Comparison of ENCODE assay signal across 24 cellular contexts in genomic region chr3:190864002-190864401, GRCh38. TPM values are rescaled to one million over a fixed set of nuclear protein-coding genes. Genes with fewer than 3 reads are reported as not detected.
DNase-seq lines count a peak whose midpoint lies in the region; ATAC-seq, FAIRE-seq and TF ChIP-seq lines count a peak whose summit lies in the region.
"Had no signal": no experiment of that assay in that cellular context is flagged by ENCODE, and none has a peak within 500 bp of the region (broad histone marks: within the 10 kb centered on the region; RNA-seq: fewer than 3 reads in every experiment).

No MANE protein-coding gene starts in this region.

- peaks cover 16 to 19% of the 10 kb centered on the region in 2 donors for H3K27me3 Mint-ChIP-seq in CD4-positive, alpha-beta memory T cell

- peak; percentile 58 for ATAC-seq in Right ventricle myocardium inferior
- no peak for ATAC-seq in psoas muscle
- ATAC-seq in stimulated activated naive CD8-positive, alpha-beta T cell treated with anti-CD3 and anti-CD28 coated beads, Interleukin-15, Interleukin-2, amounts not matched to agents 100 U/mL and 50 U/mL, for 24 hours: no peak

- CTCF ChIA-PET in OCI-LY7 (lab: Charles Lee; ENCODE audit: unreplicated experiment): no interaction called here
- CTCF ChIA-PET in CD4-positive, alpha-beta memory T cell (lab: Charles Lee; ENCODE audit: partially characterized antibody): interaction anchor here (0.7 kb wide), 1 partner anchor 20 kb away, joined by 3 read pairs; no protein-coding TSS in a partner anchor

- no peaks in the 10 kb centered on the region for H3K36me3 ChIP-seq in kidney (ENCODE audit: control insufficient read depth in 1 of 2, insufficient read depth in 2 of 2, low read length in 2 of 2)
- no peaks in the 10 kb centered on the region for H3K36me3 ChIP-seq in psoas muscle (ENCODE audit: insufficient read depth in 1 of 2, low read depth in 1 of 2)
- no peaks in the 10 kb centered on the region for H3K36me3 ChIP-seq in OCI-LY7 (ENCODE audit: insufficient read depth, low read length)
- H3K36me3 ChIP-seq in CD4-positive, alpha-beta memory T cell (ENCODE audit: insufficient read depth, low read length): no peaks in the 10 kb centered on the region
- H3K36me3 ChIP-seq: Peyer's patch had no signal

- no TSS peak for BruUV-seq in OCI-LY7 (replicated peaks; lab: Mats Ljungman, UMichigan)

- H2AFZ ChIP-seq in OCI-LY7 (ENCODE audit: low read length): no peak overlapping the region

- H3K27ac Mint-ChIP-seq in CD4-positive, alpha-beta memory T cell: no peak overlapping the region
- H3K27ac Mint-ChIP-seq: H9 had no signal

- no peak for DNase-seq in Right ventricle myocardium inferior (ENCODE audit: missing footprints)
- no peak for DNase-seq in cardiac septum (ENCODE audit: low spot score)
- DNase-seq in epithelial cell of proximal tubule (ENCODE audit: low read depth): no peak
- DNase-seq in kidney: no peak
- DNase-seq in psoas muscle: no peak
- no peak for DNase-seq in stimulated activated naive CD8-positive, alpha-beta T cell treated with anti-CD3 and anti-CD28 coated beads, Interleukin-15, Interleukin-2, amounts not matched to agents 100 U/mL and 50 U/mL, for 24 hours
- no peak for DNase-seq in OCI-LY7 (ENCODE audit: low spot score)
- no peak for DNase-seq in CD4-positive, alpha-beta memory T cell
- DNase-seq: AML-193, DMS53, GDM1, GM23248, H9, NCI-H1694, NCI-H2081 treated with DMSO at 0.1 percent for 48 hours, NCI-H2171 treated with DMSO at 0.1 percent for 48 hours, NCI-H524 treated with DMSO at 0.1 percent for 48 hours, NCI-H82, Peyer's patch had no signal

- H3K36me3 Mint-ChIP-seq in CD4-positive, alpha-beta memory T cell: no peaks in the 10 kb centered on the region
- H3K36me3 Mint-ChIP-seq: IgD-negative memory B cell had no signal

- TF ChIP-seq CTCF in epithelial cell of proximal tubule (conservative IDR thresholded peaks at IDR 0.05; ENCODE audit: low read depth, low read length): no peak
- TF ChIP-seq CTCF in kidney (IDR thresholded peaks at IDR 0.05; ENCODE audit: borderline replicate concordance, extremely low read depth, insufficient read depth): no peak
- TF ChIP-seq CTCF in psoas muscle (IDR thresholded peaks at IDR 0.05): no peak
- TF ChIP-seq CTCF in OCI-LY7 (conservative IDR thresholded peaks at IDR 0.05; ENCODE audit: low read length): no peak

- no peaks in the 10 kb centered on the region for H3K9me2 ChIP-seq in OCI-LY7 (ENCODE audit: insufficient read depth, low read length)

- no peaks in the 10 kb centered on the region for H3K9me3 ChIP-seq in kidney (ENCODE audit: control insufficient read depth in 1 of 2, low read length in 2 of 2)
- no peaks in the 10 kb centered on the region for H3K9me3 ChIP-seq in psoas muscle
- no peaks in the 10 kb centered on the region for H3K9me3 ChIP-seq in OCI-LY7 (ENCODE audit: low read length)
- H3K9me3 ChIP-seq in CD4-positive, alpha-beta memory T cell (ENCODE audit: control insufficient read depth in 1 of 2, low read length in 2 of 2): no peaks in the 10 kb centered on the region
- H3K9me3 ChIP-seq: Peyer's patch had no signal

- intact Hi-C loops in Right ventricle myocardium inferior (cut with DNase I) (loop anchor here (10.0 kb wide), 1 partner anchor 369 kb away; no protein-coding TSS in a partner anchor), cardiac septum (cut with DNase I) (no loop called here), kidney (cut with DNase I) (no loop called here), psoas muscle (cut with DNase I) (no loop called here), OCI-LY7 (cut with micrococcal nuclease; ENCODE audit: unreplicated experiment) (no loop called here)
- intact Hi-C loops in CD4-positive, alpha-beta memory T cell (cut with micrococcal nuclease): no loop called here

- H3K4me1 ChIP-seq in kidney (ENCODE audit: control insufficient read depth in 1 of 2, insufficient read depth in 1 of 2, low read depth in 1 of 2, low read length in 2 of 2) (no peaks in the 10 kb centered on the region), psoas muscle (no peaks in the 10 kb centered on the region), OCI-LY7 (ENCODE audit: insufficient read depth, low read length, poor library complexity, severe bottlenecking) (no peaks in the 10 kb centered on the region)
- H3K4me1 ChIP-seq in CD4-positive, alpha-beta memory T cell (ENCODE audit: insufficient read depth, low read length): no peaks in the 10 kb centered on the region
- H3K4me1 ChIP-seq: Peyer's patch had no signal

- H3K27ac ChIP-seq in kidney (ENCODE audit: low read depth in 2 of 2, low read length in 2 of 2) (peak overlapping the region; percentile 23 to 26), psoas muscle (peak overlapping the region; percentile 91), OCI-LY7 (ENCODE audit: low read depth, low read length, poor library complexity, severe bottlenecking) (no peak overlapping the region)
- H3K27ac ChIP-seq in CD4-positive, alpha-beta memory T cell (ENCODE audit: low read depth, low read length): no peak overlapping the region
- H3K27ac ChIP-seq: 22Rv1, C4-2B, GM23248, Peyer's patch had no signal

- H4K20me1 ChIP-seq in OCI-LY7 (ENCODE audit: insufficient read depth, low read length): no peaks in the 10 kb centered on the region

- POLR2A ChIA-PET in OCI-LY7 (lab: Charles Lee): interaction anchor here (0.5 kb wide), 1 partner anchor 167 kb away, joined by 4 read pairs; no protein-coding TSS in a partner anchor
- POLR2A ChIA-PET in CD4-positive, alpha-beta memory T cell (lab: Charles Lee; ENCODE audit: partially characterized antibody): no interaction called here

- H3K4me3 ChIP-seq in epithelial cell of proximal tubule (ENCODE audit: low read depth, low read length) (peak overlapping the region; percentile 69), kidney (ENCODE audit: low read length in 2 of 2) (peak overlapping the region; percentile 63 to 77), psoas muscle (peak overlapping the region; percentile 87), OCI-LY7 (ENCODE audit: low read depth, low read length, poor library complexity, severe bottlenecking) (no peak overlapping the region)
- no peak overlapping the region for H3K4me3 ChIP-seq in CD4-positive, alpha-beta memory T cell (ENCODE audit: low read length in 2 of 2)

- FAIRE-seq in kidney (lab: Jason Lieb, UNC): no peak
- FAIRE-seq: GM18507 had no signal

- H3K4me1 Mint-ChIP-seq in CD4-positive, alpha-beta memory T cell: peaks cover 0 to 11% (median 8%) of the 10 kb centered on the region in 4 donors

- no peaks in the 10 kb centered on the region for H3K27me3 ChIP-seq in psoas muscle (ENCODE audit: insufficient read depth in 3 of 3, low read length in 2 of 3)
- H3K27me3 ChIP-seq in CD4-positive, alpha-beta memory T cell (ENCODE audit: insufficient read depth, low read length): no peaks in the 10 kb centered on the region
- H3K27me3 ChIP-seq: Peyer's patch had no signal

- no peak overlapping the region for H3K4me2 ChIP-seq in OCI-LY7 (ENCODE audit: low read length)

- H3K9me3 Mint-ChIP-seq in CD4-positive, alpha-beta memory T cell: peaks cover 0 to 4% (median 0%) of the 10 kb centered on the region in 8 donors
- H3K9me3 Mint-ChIP-seq: H9, IgD-negative memory B cell had no signal

- H3K4me3 Mint-ChIP-seq in CD4-positive, alpha-beta memory T cell: no peak overlapping the region

- no peaks in the 10 kb centered on the region for H3K79me2 ChIP-seq in OCI-LY7 (ENCODE audit: insufficient read depth, low read depth, low read length)

- H3K9ac ChIP-seq in kidney (ENCODE audit: low read length in 2 of 2): peak overlapping the region in 1 of 2 donors; percentile 53
- H3K9ac ChIP-seq: GM23248 had no signal

RNA-seq across cellular contexts. Expression of gene GMNC, which starts 1.5 kb away (rescaled TPM):
- 4.4 TPM for total RNA-seq in Right ventricle myocardium inferior
- 0.19 TPM for total RNA-seq in cardiac septum
- 0.14 and 1.5 TPM in 2 replicates for total RNA-seq in epithelial cell of proximal tubule
- 1.9 TPM for total RNA-seq in kidney
- polyA plus RNA-seq in kidney (ENCODE audit: insufficient read depth, low read depth, low replicate concordance): 2.1 TPM
- total RNA-seq in psoas muscle: under 1 TPM in 2 of 4 donors, not detected in 2; 0.20 to 0.29 TPM
- polyA plus RNA-seq in psoas muscle: under 1 TPM in 2 of 3 donors, not detected in 1; 0.03 to 0.30 TPM
- not detected in 2 replicates for total RNA-seq in OCI-LY7 (2014; rRNA removed; shearing (Covaris generic))
- total RNA-seq in OCI-LY7 (2022): not detected in 2 replicates
- not detected for total RNA-seq in CD4-positive, alpha-beta memory T cell
- not detected for polyA plus RNA-seq in CD4-positive, alpha-beta memory T cell
- total RNA-seq: GM23248, H9, Peyer's patch, SK-MEL-5 had no signal
- polyA plus RNA-seq: GM23248, IgD-negative memory B cell had no signal

Comparison
In these comparisons a context has a peak if more than half of its experiments do, and no peak if none do; other contexts are left out.
1. H3K4me3 ChIP-seq: peak in epithelial cell of proximal tubule (single experiment), kidney (2 of 2) and psoas muscle (single experiment); none in OCI-LY7 (single experiment) and CD4-positive, alpha-beta memory T cell (0 of 2).
2. H3K27ac ChIP-seq: peak in kidney (2 of 2) and psoas muscle (single experiment); none in OCI-LY7 (single experiment) and CD4-positive, alpha-beta memory T cell (single experiment).